ENCODE assay signal across 1 cellular context in the genomic region with DNA sequence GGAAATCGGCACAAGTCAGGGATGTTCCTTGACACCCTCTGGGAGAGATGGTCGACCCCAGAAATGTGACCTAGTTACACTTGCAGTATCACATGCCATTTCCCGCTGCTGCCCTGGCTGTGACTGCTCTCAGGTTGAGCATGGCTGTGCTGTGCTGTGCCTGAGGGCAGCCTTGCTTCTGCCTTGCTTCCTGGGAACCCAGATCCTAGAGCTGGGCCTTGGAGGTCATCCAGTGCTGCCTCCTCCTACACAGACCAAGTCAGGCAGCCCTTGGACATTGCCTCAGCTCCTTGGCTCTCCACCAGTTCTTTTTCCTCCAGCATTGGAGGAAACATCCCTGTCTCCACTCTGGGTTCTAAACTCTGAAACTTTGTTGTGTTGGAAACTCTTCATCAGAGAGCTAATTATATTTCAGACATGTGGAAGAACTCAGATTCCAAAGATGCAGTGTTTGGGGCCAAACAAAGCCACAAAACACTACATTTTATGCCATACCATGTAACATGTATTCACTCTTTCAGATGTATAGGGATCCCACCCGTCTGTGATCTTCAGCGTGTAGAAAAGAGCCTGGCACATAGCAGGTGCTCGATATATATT.
TF ChIP-seq lines count a peak whose summit lies in the region.

No MANE protein-coding gene starts in this region.

TF ChIP-seq in IMR-90, 13 proteins besides CTCF, POLR2A, EP300 and RAD21 (continued from another document):
- TF ChIP-seq, protein P1, sequence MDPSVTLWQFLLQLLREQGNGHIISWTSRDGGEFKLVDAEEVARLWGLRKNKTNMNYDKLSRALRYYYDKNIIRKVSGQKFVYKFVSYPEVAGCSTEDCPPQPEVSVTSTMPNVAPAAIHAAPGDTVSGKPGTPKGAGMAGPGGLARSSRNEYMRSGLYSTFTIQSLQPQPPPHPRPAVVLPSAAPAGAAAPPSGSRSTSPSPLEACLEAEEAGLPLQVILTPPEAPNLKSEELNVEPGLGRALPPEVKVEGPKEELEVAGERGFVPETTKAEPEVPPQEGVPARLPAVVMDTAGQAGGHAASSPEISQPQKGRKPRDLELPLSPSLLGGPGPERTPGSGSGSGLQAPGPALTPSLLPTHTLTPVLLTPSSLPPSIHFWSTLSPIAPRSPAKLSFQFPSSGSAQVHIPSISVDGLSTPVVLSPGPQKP (IDR thresholded peaks at IDR 0.05; ENCODE audit: borderline replicate concordance, low read depth, low read length), result no peak
- TF ChIP-seq, protein P2, sequence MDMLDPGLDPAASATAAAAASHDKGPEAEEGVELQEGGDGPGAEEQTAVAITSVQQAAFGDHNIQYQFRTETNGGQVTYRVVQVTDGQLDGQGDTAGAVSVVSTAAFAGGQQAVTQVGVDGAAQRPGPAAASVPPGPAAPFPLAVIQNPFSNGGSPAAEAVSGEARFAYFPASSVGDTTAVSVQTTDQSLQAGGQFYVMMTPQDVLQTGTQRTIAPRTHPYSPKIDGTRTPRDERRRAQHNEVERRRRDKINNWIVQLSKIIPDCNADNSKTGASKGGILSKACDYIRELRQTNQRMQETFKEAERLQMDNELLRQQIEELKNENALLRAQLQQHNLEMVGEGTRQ (IDR thresholded peaks at IDR 0.05; ENCODE audit: low read depth, low read length), result no peak
- no peak for TF ChIP-seq MAFK (IDR thresholded peaks at IDR 0.05; ENCODE audit: low read depth, low read length)
